9 cellular contexts compared by ENCODE assay signal in genomic region chr14:94695231-94695630, GRCh38.
"Had no signal": no experiment of that assay in that cellular context is flagged by ENCODE, and none has a peak within 500 bp of the region (broad histone marks: within the 10 kb centered on the region; RNA-seq: fewer than 3 reads in every experiment).

No MANE protein-coding gene starts in this region.

- H3K9ac ChIP-seq: GM23248 had no signal

- H3K9me3 ChIP-seq: HAP-1 had no signal

- H2AFZ ChIP-seq: GM23248 had no signal

- H3K36me3 ChIP-seq: HAP-1 had no signal

- H3K36me3 Mint-ChIP-seq: IgD-negative memory B cell had no signal

- H3K4me3 Mint-ChIP-seq: HFFc6, IgD-negative memory B cell had no signal

- H3K4me1 ChIP-seq: HAP-1 had no signal

- H3K4me1 Mint-ChIP-seq: IgD-negative memory B cell had no signal

- ATAC-seq: HCT116, HepG2 had no signal

- H3K27ac ChIP-seq: GM23248, HL-60 had no signal

- DNase-seq: GM23248, H7, HFFc6, KBM-7 had no signal

- H3K27ac Mint-ChIP-seq: HFFc6, IgD-negative memory B cell had no signal

- H3K4me3 ChIP-seq: GM23248, HAP-1 had no signal
